Comparison of ENCODE assay signal across 34 cellular contexts in genomic region chr1:115973154-115973553, GRCh38.
"Had no signal": no experiment of that assay in that cellular context is flagged by ENCODE, and none has a peak within 500 bp of the region (broad histone marks: within the 10 kb centered on the region; RNA-seq: fewer than 3 reads in every experiment).

No MANE protein-coding gene starts in this region.

- DNase-seq: activated CD4-positive, alpha-beta memory T cell treated with anti-CD3 and anti-CD28 coated beads for 36 hours; activated CD4-positive, alpha-beta T cell treated with anti-CD3 and anti-CD28 coated beads for 36 hours; activated CD4-positive, alpha-beta T cell treated with anti-CD3 and anti-CD28 coated beads, Interleukin-2, amount 10 ng/mL, durations not matched to agents 24 days and 14 days; activated CD4-positive, CD25-positive, alpha-beta regulatory T cell; activated CD4-positive, CD25-positive, alpha-beta regulatory T cell treated with anti-CD3 and anti-CD28 coated beads, Interleukin-2, amount 50 U/mL, for 72 hours; activated CD8-positive, alpha-beta memory T cell treated with anti-CD3 and anti-CD28 coated beads, Interleukin-2, amount 10 ng/mL, durations not matched to agents 7 days and 5 days; activated CD8-positive, alpha-beta memory T cell treated with anti-CD3 and anti-CD28 coated beads, Interleukin-2, amount 50 U/mL, for 4 hours; activated CD8-positive, alpha-beta T cell treated with anti-CD3 and anti-CD28 coated beads, Interleukin-2, amount 10 ng/mL, durations not matched to agents 7 days and 5 days; activated effector memory CD4-positive, alpha-beta T cell treated with anti-CD3 and anti-CD28 coated beads, Interleukin-2, amount 50 U/mL, for 16 hours; activated naive CD4-positive, alpha-beta T cell; activated naive CD4-positive, alpha-beta T cell treated with anti-CD3 and anti-CD28 coated beads, Interleukin-2, amount 10 ng/mL, durations not matched to agents 7 days and 5 days; activated T-cell treated with anti-CD3 and anti-CD28 coated beads, Interleukin-2, amount 50 U/mL, for 1 hour; activated T-cell treated with anti-CD3 and anti-CD28 coated beads, Interleukin-2, amount 50 U/mL, for 48 hours; amniotic stem cell; anterior cingulate cortex; brain microvascular endothelial cell; dorsolateral prefrontal cortex; effector memory CD4-positive, alpha-beta T cell; endodermal cell; foreskin fibroblast; gastrocnemius medialis; glutamatergic neuron; heart left ventricle; T-cell; T-helper 17 cell had no signal

- H3K4me3 ChIP-seq: coronary artery, dorsolateral prefrontal cortex, gastrocnemius medialis, heart left ventricle had no signal

- H3K4me1 ChIP-seq: gastrocnemius medialis had no signal

- H3K4me1 Mint-ChIP-seq: activated CD4-positive, alpha-beta T cell treated with anti-CD3 and anti-CD28 coated beads for 36 hours had no signal

- H3K36me3 ChIP-seq: brain microvascular endothelial cell, gastrocnemius medialis, heart left ventricle had no signal

- H3K27ac ChIP-seq: brain microvascular endothelial cell, coronary artery, dorsolateral prefrontal cortex, gastrocnemius medialis, heart left ventricle had no signal

- H3K4me3 Mint-ChIP-seq: activated CD4-positive, alpha-beta memory T cell treated with anti-CD3 and anti-CD28 coated beads for 36 hours; activated CD4-positive, alpha-beta T cell treated with anti-CD3 and anti-CD28 coated beads for 36 hours; activated CD4-positive, alpha-beta T cell treated with anti-CD3 and anti-CD28 coated beads, Interleukin-2, amount 10 ng/mL, durations not matched to agents 24 days and 14 days; activated CD8-positive, alpha-beta memory T cell treated with anti-CD3 and anti-CD28 coated beads, Interleukin-2, amount 10 ng/mL, durations not matched to agents 7 days and 5 days; activated CD8-positive, alpha-beta T cell treated with anti-CD3 and anti-CD28 coated beads, Interleukin-2, amount 10 ng/mL, durations not matched to agents 7 days and 5 days; activated naive CD4-positive, alpha-beta T cell treated with anti-CD3 and anti-CD28 coated beads, Interleukin-2, amount 10 ng/mL, durations not matched to agents 7 days and 5 days; activated T-helper 1 cell treated with anti-CD3 and anti-CD28 coated beads, Interleukin-12 subunit alpha, Interleukin-12 subunit beta, Interleukin-2, Interleukin-4 antibody, amounts not matched to agents 30 ng/mL and 10 ng/mL and 1 ng/mL, durations not matched to agents 14 hours and 24 hours and 36 hours; central memory CD8-positive, alpha-beta T cell; dendritic cell treated with granulocyte-macrophage colony-stimulating factor and Interleukin-4, amounts not matched to agents 40 ng/mL and 50 ng/mL, for 4 days; endodermal cell; T-cell; T-helper 17 cell; T-helper 2 cell treated with Interferon-gamma antibody and Interleukin-4, amounts not matched to agents 5 μg/mL and 100 μg/mL, for 36 hours had no signal

- H3K27me3 ChIP-seq: dorsolateral prefrontal cortex, heart left ventricle had no signal

- H3K9me3 ChIP-seq: gastrocnemius medialis, heart left ventricle had no signal

- FAIRE-seq: astrocyte, bronchial epithelial cell had no signal

- H3K9me3 Mint-ChIP-seq: activated CD4-positive, alpha-beta memory T cell treated with anti-CD3 and anti-CD28 coated beads for 36 hours; activated CD4-positive, alpha-beta T cell treated with anti-CD3 and anti-CD28 coated beads, Interleukin-2, amount 10 ng/mL, durations not matched to agents 24 days and 14 days; activated naive CD4-positive, alpha-beta T cell treated with anti-CD3 and anti-CD28 coated beads, Interleukin-2, amount 10 ng/mL, durations not matched to agents 7 days and 5 days; activated naive CD4-positive, alpha-beta T cell treated with anti-CD3 and anti-CD28 coated beads, Interleukin-2, amount 50 U/mL, for 72 hours; activated T-helper 1 cell treated with anti-CD3 and anti-CD28 coated beads, Interleukin-12 subunit alpha, Interleukin-12 subunit beta, Interleukin-2, Interleukin-4 antibody, amounts not matched to agents 30 ng/mL and 10 ng/mL and 1 ng/mL, durations not matched to agents 14 hours and 24 hours and 36 hours; activated T-helper 2 cell treated with anti-CD3 and anti-CD28 coated beads, Interferon-gamma antibody, Interleukin-2, Interleukin-4, amounts not matched to agents 10 μg/mL and 5 μg/mL and 100 μg/mL, durations not matched to agents 14 hours and 24 hours and 36 hours; central memory CD8-positive, alpha-beta T cell; dendritic cell treated with granulocyte-macrophage colony-stimulating factor and Interleukin-4, amounts not matched to agents 40 ng/mL and 50 ng/mL, for 4 days; endodermal cell; T-cell; T-helper 2 cell treated with Interferon-gamma antibody and Interleukin-4, amounts not matched to agents 5 μg/mL and 100 μg/mL, for 36 hours had no signal

- H3K27ac Mint-ChIP-seq: activated CD4-positive, alpha-beta memory T cell treated with anti-CD3 and anti-CD28 coated beads for 36 hours; activated CD4-positive, alpha-beta T cell treated with anti-CD3 and anti-CD28 coated beads for 36 hours; activated CD4-positive, alpha-beta T cell treated with anti-CD3 and anti-CD28 coated beads, Interleukin-2, amount 10 ng/mL, durations not matched to agents 24 days and 14 days; activated CD8-positive, alpha-beta memory T cell treated with anti-CD3 and anti-CD28 coated beads, Interleukin-2, amount 10 ng/mL, durations not matched to agents 7 days and 5 days; activated CD8-positive, alpha-beta T cell treated with anti-CD3 and anti-CD28 coated beads, Interleukin-2, amount 10 ng/mL, durations not matched to agents 7 days and 5 days; activated naive CD4-positive, alpha-beta T cell treated with anti-CD3 and anti-CD28 coated beads, Interleukin-2, amount 10 ng/mL, durations not matched to agents 7 days and 5 days; activated naive CD4-positive, alpha-beta T cell treated with anti-CD3 and anti-CD28 coated beads, Interleukin-2, amount 50 U/mL, for 72 hours; activated T-helper 1 cell treated with anti-CD3 and anti-CD28 coated beads, Interleukin-12 subunit alpha, Interleukin-12 subunit beta, Interleukin-2, Interleukin-4 antibody, amounts not matched to agents 30 ng/mL and 10 ng/mL and 1 ng/mL, durations not matched to agents 14 hours and 24 hours and 36 hours; activated T-helper 2 cell treated with anti-CD3 and anti-CD28 coated beads, Interferon-gamma antibody, Interleukin-2, Interleukin-4, amounts not matched to agents 10 μg/mL and 5 μg/mL and 100 μg/mL, durations not matched to agents 14 hours and 24 hours and 36 hours; dendritic cell treated with granulocyte-macrophage colony-stimulating factor and Interleukin-4, amounts not matched to agents 40 ng/mL and 50 ng/mL, for 4 days; endodermal cell; T-cell; T-helper 17 cell; T-helper 2 cell treated with Interferon-gamma antibody and Interleukin-4, amounts not matched to agents 5 μg/mL and 100 μg/mL, for 36 hours had no signal

- H3K27me3 Mint-ChIP-seq: dendritic cell treated with granulocyte-macrophage colony-stimulating factor and Interleukin-4, amounts not matched to agents 40 ng/mL and 50 ng/mL, for 4 days had no signal

- H3K36me3 Mint-ChIP-seq: activated CD4-positive, alpha-beta memory T cell treated with anti-CD3 and anti-CD28 coated beads for 36 hours; activated CD8-positive, alpha-beta memory T cell treated with anti-CD3 and anti-CD28 coated beads, Interleukin-2, amount 10 ng/mL, durations not matched to agents 7 days and 5 days; activated naive CD4-positive, alpha-beta T cell treated with anti-CD3 and anti-CD28 coated beads, Interleukin-2, amount 10 ng/mL, durations not matched to agents 7 days and 5 days; T-cell had no signal
